In the genomic region with DNA sequence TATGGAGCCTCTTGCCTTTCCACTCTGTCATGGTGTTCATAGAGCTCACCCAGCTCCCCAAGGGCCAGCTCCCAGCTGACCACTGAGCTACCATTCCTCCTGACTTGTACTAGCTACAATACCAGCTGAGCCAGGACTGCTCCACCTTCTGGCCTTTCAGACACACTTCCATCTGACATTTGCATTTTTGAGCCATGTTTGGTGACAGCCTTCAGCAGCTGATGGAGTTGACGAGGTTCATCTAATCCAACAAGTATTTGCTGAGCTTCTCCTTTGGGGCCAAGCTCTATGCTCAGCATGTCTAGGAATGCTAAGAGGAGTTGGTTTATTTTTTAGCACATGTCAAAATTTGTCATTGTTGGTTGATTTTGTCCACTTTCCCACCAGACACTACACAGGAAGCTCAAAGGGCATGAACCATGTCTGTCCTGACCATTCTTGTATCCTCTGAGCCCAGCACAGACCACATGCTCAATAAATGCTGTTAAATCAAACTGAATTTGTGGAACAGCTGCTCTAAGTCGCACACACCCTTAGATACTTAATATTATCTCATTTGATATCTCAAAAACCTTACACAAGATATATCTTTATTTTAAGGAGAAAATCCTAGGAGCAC, we compare ENCODE assay signal across 10 cellular contexts.
DNase-seq lines count a peak whose midpoint lies in the region; ATAC-seq and TF ChIP-seq lines count a peak whose summit lies in the region.
"Had no signal": no experiment of that assay in that cellular context is flagged by ENCODE, and none has a peak within 500 bp of the region (broad histone marks: within the 10 kb centered on the region; RNA-seq: fewer than 3 reads in every experiment).

No MANE protein-coding gene starts in this region.

- in situ Hi-C loops in GM13977 (cut with MboI; ENCODE audit: low pct_unique_long_range_greater_than_20kb, low sequenced_read_pairs, unreplicated experiment): no loop called here

- no peak overlapping the region for H3K27ac ChIP-seq in psoas muscle

- H3K36me3 ChIP-seq in psoas muscle (ENCODE audit: insufficient read depth in 1 of 2, low read depth in 1 of 2): no peaks in the 10 kb centered on the region

- ATAC-seq in esophagus mucosa: peak; percentile 49
- peak; percentile 68 to 96 (median 95) for ATAC-seq in psoas muscle
- no peak for ATAC-seq in HG02678 (IDR thresholded peaks at IDR 0.05; ENCODE audit: unreplicated experiment)
- no peak for ATAC-seq in GM18858 (IDR thresholded peaks at IDR 0.05; ENCODE audit: unreplicated experiment)
- ATAC-seq in HG03457 (IDR thresholded peaks at IDR 0.05; ENCODE audit: unreplicated experiment): no peak

- no peak for TF ChIP-seq CTCF in GM13977 (IDR thresholded peaks at IDR 0.05; ENCODE audit: extremely low read depth, insufficient read depth, missing control alignments)
- peak; percentile 37 for TF ChIP-seq CTCF in psoas muscle (IDR thresholded peaks at IDR 0.05)

- no peaks in the 10 kb centered on the region for H3K27me3 ChIP-seq in psoas muscle (ENCODE audit: insufficient read depth in 3 of 3, low read length in 2 of 3)

- H3K9me3 ChIP-seq in psoas muscle: no peaks in the 10 kb centered on the region

- no peak overlapping the region for H3K4me3 ChIP-seq in Jurkat, Clone E6-1 (ENCODE audit: low read length)
- H3K4me3 ChIP-seq in psoas muscle: no peak overlapping the region

- 22 to 37% (median 27%) methylated on average over 2 of the region's 2 CpGs for WGBS in psoas muscle, 3 donors

- intact Hi-C loops in psoas muscle (cut with DNase I): loop anchor here in 1 of 2 donors (10.0 kb wide), 1 partner anchor 348 kb away; no protein-coding TSS in a partner anchor

- DNase-seq in GM13977 (ENCODE audit: low spot score) (peak; percentile 3), psoas muscle (peak in 1 of 2 donors; percentile 14), amygdala (lab: John Stamatoyannopoulos, UW) (no peak)
- DNase-seq in Jurkat, Clone E6-1 (ENCODE audit: low read depth, low spot score): peak; percentile 8
- DNase-seq: activated naive CD4-positive, alpha-beta T cell treated with anti-CD3 and anti-CD28 coated beads, Interleukin-2, amount 50 U/mL, for 16 hours; stimulated activated CD8-positive, alpha-beta memory T cell treated with anti-CD3 and anti-CD28 coated beads, Interleukin-4, amount 100 ng/mL, for 48 hours had no signal

- H3K4me1 ChIP-seq in psoas muscle: no peaks in the 10 kb centered on the region

Comparison
In these comparisons a context has a peak if more than half of its experiments do, and no peak if none do; other contexts are left out.
1. DNase-seq: peak in GM13977 (single experiment) and Jurkat, Clone E6-1 (single experiment); none in amygdala (0 of 56).
2. ATAC-seq: peak in esophagus mucosa (single experiment) and psoas muscle (4 of 4); none in HG02678 (single experiment), GM18858 (single experiment) and HG03457 (single experiment).